ENCODE assay signal across 2 cellular contexts in genomic region chr11:57432714-57433163, GRCh38.
TF ChIP-seq lines count a peak whose summit lies in the region.

No MANE protein-coding gene starts in this region.

TF ChIP-seq in A549, 52 proteins besides CTCF, POLR2A, EP300 and RAD21 (continued from another document):
- TF ChIP-seq CHD2 (IDR thresholded peaks at IDR 0.05; ENCODE audit: low read length, partially characterized antibody) (no peak), POLR2AphosphoS2 (conservative IDR thresholded peaks at IDR 0.05; ENCODE audit: low read length) (no peak)

TF ChIP-seq in SK-N-SH, 30 proteins besides CTCF, POLR2A, EP300 and RAD21 (continued from another document):
- TF ChIP-seq REST (IDR thresholded peaks at IDR 0.05; ENCODE audit: low read depth, low read length) (no peak), TAF1 (IDR thresholded peaks at IDR 0.05; ENCODE audit: borderline replicate concordance, low read depth, low read length) (no peak), POLR2AphosphoS5 (IDR thresholded peaks at IDR 0.05; ENCODE audit: low read depth, low read length) (no peak), SIN3A (IDR thresholded peaks at IDR 0.05; ENCODE audit: borderline replicate concordance, low read depth, low read length) (no peak), TEAD4 (IDR thresholded peaks at IDR 0.05; ENCODE audit: borderline replicate concordance, insufficient read depth) (no peak), FOXM1 (IDR thresholded peaks at IDR 0.05; ENCODE audit: low read depth) (no peak), EZH2phosphoT487 (IDR thresholded peaks at IDR 0.05; ENCODE audit: borderline replicate concordance, low read depth) (no peak), RCOR1 (IDR thresholded peaks at IDR 0.05; ENCODE audit: low read length) (no peak), YY1 (IDR thresholded peaks at IDR 0.05; ENCODE audit: low read depth) (no peak), PBX3 (IDR thresholded peaks at IDR 0.05) (no peak), USF1 (IDR thresholded peaks at IDR 0.05; ENCODE audit: borderline replicate concordance, low read depth) (no peak), CHD2 (IDR thresholded peaks at IDR 0.05; ENCODE audit: low read length, partially characterized antibody) (no peak), USF2 (IDR thresholded peaks at IDR 0.05; ENCODE audit: borderline replicate concordance, low read depth, low read length) (no peak), ELF1 (IDR thresholded peaks at IDR 0.05) (no peak), IRF3 (IDR thresholded peaks at IDR 0.05; ENCODE audit: low read depth, low read length) (no peak)
